In genomic region chr16:58258326-58258725, GRCh38 we compare ENCODE assay signal across 31 cellular contexts. TPM values are rescaled to one million over a fixed set of nuclear protein-coding genes. Genes with fewer than 3 reads are reported as not detected.
"Had no signal": no experiment of that assay in that cellular context is flagged by ENCODE, and none has a peak within 500 bp of the region (broad histone marks: within the 10 kb centered on the region; RNA-seq: fewer than 3 reads in every experiment).

No MANE protein-coding gene starts in this region.

- H3K27ac ChIP-seq: colonic mucosa, esophagus squamous epithelium, gastrocnemius medialis, heart right ventricle, left lung, lower lobe of right lung had no signal

- H3K4me3 ChIP-seq: colonic mucosa, esophagus squamous epithelium, gastrocnemius medialis, heart right ventricle, left lung, lower lobe of right lung had no signal

- FAIRE-seq: endometrium, islet of Langerhans, keratinocyte had no signal

- H3K27me3 ChIP-seq: colonic mucosa, esophagus squamous epithelium, gastrocnemius medialis, heart right ventricle, left lung had no signal

- ATAC-seq: effector memory CD8-positive, alpha-beta T cell; gastrocnemius medialis; heart right ventricle; left cardiac atrium; left lung; left ventricle myocardium superior; lower lobe of right lung; naive thymus-derived CD4-positive, alpha-beta T cell had no signal

- DNase-seq: colonic mucosa; cortex of kidney; effector CD8-positive, alpha-beta T cell; effector memory CD8-positive, alpha-beta T cell; endodermal cell; esophagus squamous epithelium; foreskin fibroblast; foreskin melanocyte; gastrocnemius medialis; glutamatergic neuron; head of caudate nucleus; heart right ventricle; hippocampal formation; left cardiac atrium; left lung; left ventricle myocardium superior; lower lobe of right lung; mesendoderm; midbrain; naive thymus-derived CD4-positive, alpha-beta T cell had no signal

- H3K4me1 ChIP-seq: colonic mucosa, esophagus squamous epithelium, gastrocnemius medialis, heart right ventricle, left lung, lower lobe of right lung had no signal

- H3K36me3 ChIP-seq: colonic mucosa, gastrocnemius medialis, left lung, lower lobe of right lung had no signal

- H3K9me3 ChIP-seq: colonic mucosa, esophagus squamous epithelium, gastrocnemius medialis, heart right ventricle, left lung, lower lobe of right lung had no signal

RNA-seq across cellular contexts. Expression of gene PRSS54, which starts 36.5 kb away (rescaled TPM):
- total RNA-seq: colonic mucosa; dermis microvascular lymphatic vessel endothelial cell; endodermal cell; epithelial cell of proximal tubule; esophagus squamous epithelium; gastrocnemius medialis; glomerular endothelial cell; heart right ventricle; kidney epithelial cell; left cardiac atrium; left lung; left ventricle myocardium superior; lower leg skin; lower lobe of right lung; lung microvascular endothelial cell; mucosa of gallbladder; naive thymus-derived CD4-positive, alpha-beta T cell had no signal
- polyA plus RNA-seq: esophagus; heart right ventricle; keratinocyte; naive thymus-derived CD4-positive, alpha-beta T cell had no signal
